In the genomic region with DNA sequence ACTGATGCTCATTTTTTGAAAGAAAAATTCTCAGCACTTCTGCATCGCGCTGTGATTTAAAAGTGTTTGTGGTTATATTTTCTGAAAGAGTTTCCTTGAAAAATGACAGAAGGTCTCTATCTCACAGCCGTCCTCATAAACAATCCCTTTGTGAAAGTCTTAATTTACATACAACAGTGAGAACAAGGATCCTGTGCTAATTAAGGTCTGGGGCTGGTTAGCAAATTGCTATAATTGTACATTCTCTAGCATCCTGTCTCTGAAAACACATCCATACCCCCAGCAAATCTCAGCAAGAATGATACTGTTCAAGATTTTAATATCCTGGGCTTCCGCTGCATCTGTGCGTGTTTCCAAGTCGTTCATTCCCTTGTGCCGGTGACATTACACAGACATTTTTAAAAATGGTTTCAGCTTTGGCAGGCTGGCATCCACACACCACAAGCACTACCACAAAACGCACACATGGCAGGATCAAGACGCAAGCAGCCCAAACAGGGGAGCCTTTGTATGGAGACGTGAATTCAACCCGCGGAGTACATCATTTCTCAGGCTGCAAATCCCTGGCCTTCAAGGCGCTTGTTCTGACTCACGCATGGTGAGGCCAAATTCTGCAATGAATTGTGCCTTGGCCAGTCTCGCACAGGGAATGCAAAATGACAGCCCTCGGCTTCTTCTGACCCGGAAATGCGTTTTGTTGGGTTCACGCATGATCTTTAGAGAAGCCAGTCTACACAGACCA, we compare ENCODE assay signal across 1 cellular context.
TF ChIP-seq lines count a peak whose summit lies in the region.

No MANE protein-coding gene starts in this region.

TF ChIP-seq in HepG2, 621 proteins besides CTCF, POLR2A, EP300 and RAD21 (continues in another document):
- TF ChIP-seq ONECUT2 (CRISPR knock-in tag; IDR thresholded peaks at IDR 0.05) (no peak), SNAPC5 (CRISPR knock-in tag; IDR thresholded peaks at IDR 0.05; ENCODE audit: borderline replicate concordance) (no peak), ZSCAN29 (CRISPR knock-in tag; conservative IDR thresholded peaks at IDR 0.05) (no peak), ZBTB14 (CRISPR knock-in tag; IDR thresholded peaks at IDR 0.05) (0 out of 2 replicates have a peak, but pooled peaks have one; percentile 23), FOXJ3 (CRISPR knock-in tag; IDR thresholded peaks at IDR 0.05; ENCODE audit: borderline replicate concordance) (no peak), ZNF468 (CRISPR knock-in tag; IDR thresholded peaks at IDR 0.05) (no peak), HOXA7 (CRISPR knock-in tag; IDR thresholded peaks at IDR 0.05) (no peak), ZSCAN31 (CRISPR knock-in tag; IDR thresholded peaks at IDR 0.05; ENCODE audit: low read depth) (no peak), MZF1 (CRISPR knock-in tag; IDR thresholded peaks at IDR 0.05; ENCODE audit: borderline replicate concordance) (no peak), BRF2 (CRISPR knock-in tag; IDR thresholded peaks at IDR 0.05) (0 out of 2 replicates have a peak, but pooled peaks have one; percentile 43), ZNF687 (CRISPR knock-in tag; IDR thresholded peaks at IDR 0.05) (peak; percentile 37; the same call in 1 of the 2 replicates), SIN3A (IDR thresholded peaks at IDR 0.05; ENCODE audit: borderline replicate concordance, low read depth, low read length) (no peak), PBX2 (CRISPR knock-in tag; IDR thresholded peaks at IDR 0.05) (no peak), ZNF850 (CRISPR knock-in tag; conservative IDR thresholded peaks at IDR 0.05) (no peak), NAIF1 (CRISPR knock-in tag; IDR thresholded peaks at IDR 0.05; ENCODE audit: borderline replicate concordance) (no peak), FOSL1 (CRISPR knock-in tag; IDR thresholded peaks at IDR 0.05; ENCODE audit: borderline replicate concordance) (no peak), BORCS8-MEF2B (CRISPR knock-in tag; IDR thresholded peaks at IDR 0.05) (0 out of 2 replicates have a peak, but pooled peaks have one; percentile 17), RBM22 (optimal IDR thresholded peaks at IDR 0.05; ENCODE audit: low read length) (peak; percentile 97), XRCC5 (optimal IDR thresholded peaks at IDR 0.05; ENCODE audit: low read length) (peak; percentile 46), TSC22D2 (CRISPR knock-in tag; IDR thresholded peaks at IDR 0.05; ENCODE audit: borderline replicate concordance) (no peak), ZNF382 (CRISPR knock-in tag; IDR thresholded peaks at IDR 0.05; ENCODE audit: borderline replicate concordance) (no peak), CENPX (CRISPR knock-in tag; IDR thresholded peaks at IDR 0.05) (no peak), FOXO1 (CRISPR knock-in tag; IDR thresholded peaks at IDR 0.05) (no peak), ZFY (CRISPR knock-in tag; IDR thresholded peaks at IDR 0.05) (no peak), ZFAT (CRISPR knock-in tag; conservative IDR thresholded peaks at IDR 0.05) (no peak), JUND (CRISPR knock-in tag; IDR thresholded peaks at IDR 0.05) (no peak), RFX1 (IDR thresholded peaks at IDR 0.05) (no peak), ZNF761 (CRISPR knock-in tag; conservative IDR thresholded peaks at IDR 0.05) (no peak), SMAD3 (CRISPR knock-in tag; IDR thresholded peaks at IDR 0.05) (no peak), SOX6 (IDR thresholded peaks at IDR 0.05) (no peak), SOX6 (CRISPR knock-in tag; IDR thresholded peaks at IDR 0.05) (no peak), SIN3B (IDR thresholded peaks at IDR 0.05; ENCODE audit: low read length) (no peak), STAT6 (CRISPR knock-in tag; IDR thresholded peaks at IDR 0.05; ENCODE audit: borderline replicate concordance) (peak; percentile 45; the same call in 1 of the 2 replicates), ZNF747 (CRISPR knock-in tag; IDR thresholded peaks at IDR 0.05; ENCODE audit: borderline replicate concordance) (no peak), TARDBP (CRISPR knock-in tag; IDR thresholded peaks at IDR 0.05) (0 out of 2 replicates have a peak, but pooled peaks have one; percentile 28), ZBTB33 (CRISPR knock-in tag; IDR thresholded peaks at IDR 0.05) (peak; percentile 84), HMGXB3 (CRISPR knock-in tag; IDR thresholded peaks at IDR 0.05; ENCODE audit: borderline replicate concordance) (no peak)
- TF ChIP-seq, protein P1, sequence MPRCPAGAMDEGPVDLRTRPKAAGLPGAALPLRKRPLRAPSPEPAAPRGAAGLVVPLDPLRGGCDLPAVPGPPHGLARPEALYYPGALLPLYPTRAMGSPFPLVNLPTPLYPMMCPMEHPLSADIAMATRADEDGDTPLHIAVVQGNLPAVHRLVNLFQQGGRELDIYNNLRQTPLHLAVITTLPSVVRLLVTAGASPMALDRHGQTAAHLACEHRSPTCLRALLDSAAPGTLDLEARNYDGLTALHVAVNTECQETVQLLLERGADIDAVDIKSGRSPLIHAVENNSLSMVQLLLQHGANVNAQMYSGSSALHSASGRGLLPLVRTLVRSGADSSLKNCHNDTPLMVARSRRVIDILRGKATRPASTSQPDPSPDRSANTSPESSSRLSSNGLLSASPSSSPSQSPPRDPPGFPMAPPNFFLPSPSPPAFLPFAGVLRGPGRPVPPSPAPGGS (CRISPR knock-in tag; IDR thresholded peaks at IDR 0.05) = 0 out of 2 replicates have a peak, but pooled peaks have one; percentile 31
- TF ChIP-seq, protein P2, sequence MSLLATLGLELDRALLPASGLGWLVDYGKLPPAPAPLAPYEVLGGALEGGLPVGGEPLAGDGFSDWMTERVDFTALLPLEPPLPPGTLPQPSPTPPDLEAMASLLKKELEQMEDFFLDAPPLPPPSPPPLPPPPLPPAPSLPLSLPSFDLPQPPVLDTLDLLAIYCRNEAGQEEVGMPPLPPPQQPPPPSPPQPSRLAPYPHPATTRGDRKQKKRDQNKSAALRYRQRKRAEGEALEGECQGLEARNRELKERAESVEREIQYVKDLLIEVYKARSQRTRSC (CRISPR knock-in tag; IDR thresholded peaks at IDR 0.05; ENCODE audit: low read depth) = no peak
